In genomic region chr9:123111977-123112869, GRCh38 we compare ENCODE assay signal across 9 cellular contexts.
A peak's percentile ranks its signal among the peaks of the same experiment; 100 is the strongest.
DNase-seq lines count a peak whose midpoint lies in the region; ATAC-seq and TF ChIP-seq lines count a peak whose summit lies in the region.
"Had no signal": no experiment of that assay in that cellular context is flagged by ENCODE, and none has a peak within 500 bp of the region (broad histone marks: within the 10 kb centered on the region; RNA-seq: fewer than 3 reads in every experiment).

No MANE protein-coding gene starts in this region.

- H2AFZ ChIP-seq in DND-41 (ENCODE audit: low read depth, low read length): no peak overlapping the region

- H3K4me3 ChIP-seq in DND-41 (ENCODE audit: low read depth in 1 of 2, low read length in 2 of 2) (no peak overlapping the region), epithelial cell of esophagus (ENCODE audit: low read length) (no peak overlapping the region)
- H3K4me3 ChIP-seq: esophagus squamous epithelium had no signal

- peaks cover 13% of the 10 kb centered on the region for H3K36me3 Mint-ChIP-seq in neural crest cell (ENCODE audit: low read depth)

- no peak for DNase-seq in DND-41
- DNase-seq in RPMI7951 (ENCODE audit: low read depth): peak; percentile 26
- DNase-seq in epithelial cell of esophagus (ENCODE audit: low read depth): peak; percentile 59
- DNase-seq in neural crest cell (ENCODE audit: low read depth, low spot score): no peak
- no peak for DNase-seq in KG1 (lab: John Stamatoyannopoulos, UW)
- DNase-seq in NCI-H2029 treated with DMSO at 0.1 percent for 48 hours (lab: John Stamatoyannopoulos, UW): no peak
- DNase-seq: esophagus squamous epithelium had no signal

- no peak overlapping the region for H3K27ac Mint-ChIP-seq in neural crest cell (ENCODE audit: unreplicated experiment)

- H3K79me2 ChIP-seq in DND-41 (ENCODE audit: insufficient read depth, low read length): no peaks in the 10 kb centered on the region

- H3K9ac ChIP-seq in DND-41 (ENCODE audit: low read depth, low read length): no peak overlapping the region

- H3K9me3 ChIP-seq in DND-41 (ENCODE audit: insufficient read depth, low read length, severe bottlenecking): no peaks in the 10 kb centered on the region
- H3K9me3 ChIP-seq: esophagus squamous epithelium had no signal

- H3K4me1 Mint-ChIP-seq in neural crest cell: no peaks in the 10 kb centered on the region

- ATAC-seq in DND-41 (ENCODE audit: insufficient read depth, low read depth) (peak; percentile 27; the same call in 1 of the 3 replicates), GM21360 (IDR thresholded peaks at IDR 0.05; ENCODE audit: unreplicated experiment) (no peak), GM18858 (IDR thresholded peaks at IDR 0.05; ENCODE audit: unreplicated experiment) (no peak)

- H3K4me3 Mint-ChIP-seq in neural crest cell: peak overlapping the region; percentile 55

- H3K4me1 ChIP-seq in DND-41 (ENCODE audit: insufficient read depth, low read length): no peaks in the 10 kb centered on the region

- H3K27me3 Mint-ChIP-seq in neural crest cell (ENCODE audit: low read depth): no peaks in the 10 kb centered on the region

- no peaks in the 10 kb centered on the region for H4K20me1 ChIP-seq in DND-41 (ENCODE audit: insufficient read depth, low read length)

- no peak for TF ChIP-seq CTCF in DND-41 (IDR thresholded peaks at IDR 0.05; ENCODE audit: borderline replicate concordance, extremely low read depth, low read length, poor library complexity, severe bottlenecking)
- no peak for TF ChIP-seq CTCF in epithelial cell of esophagus (IDR thresholded peaks at IDR 0.05; ENCODE audit: insufficient read depth, low read depth, low read length, missing control alignments)
- TF ChIP-seq CTCF in neural crest cell (conservative IDR thresholded peaks at IDR 0.05): no peak

- no peak overlapping the region for H3K27ac ChIP-seq in DND-41 (ENCODE audit: low read length)

- H3K36me3 ChIP-seq in DND-41 (ENCODE audit: insufficient read depth, low read length): peaks cover 40% of the 10 kb centered on the region

- H3K9me3 Mint-ChIP-seq in neural crest cell: no peaks in the 10 kb centered on the region

- H3K4me2 ChIP-seq in DND-41 (ENCODE audit: insufficient read depth, low read length): no peak overlapping the region

- no peaks in the 10 kb centered on the region for H3K27me3 ChIP-seq in DND-41 (ENCODE audit: insufficient read depth, low read length, poor library complexity)
- H3K27me3 ChIP-seq: esophagus squamous epithelium had no signal

Comparison
In these comparisons a context has a peak if more than half of its experiments do, and no peak if none do; other contexts are left out.
1. DNase-seq: peak in RPMI7951 (single experiment) and epithelial cell of esophagus (single experiment); none in DND-41 (single experiment), neural crest cell (single experiment), KG1 (single experiment) and NCI-H2029 treated with DMSO at 0.1 percent for 48 hours (single experiment).